ENCODE assay signal across 19 cellular contexts in the genomic region with DNA sequence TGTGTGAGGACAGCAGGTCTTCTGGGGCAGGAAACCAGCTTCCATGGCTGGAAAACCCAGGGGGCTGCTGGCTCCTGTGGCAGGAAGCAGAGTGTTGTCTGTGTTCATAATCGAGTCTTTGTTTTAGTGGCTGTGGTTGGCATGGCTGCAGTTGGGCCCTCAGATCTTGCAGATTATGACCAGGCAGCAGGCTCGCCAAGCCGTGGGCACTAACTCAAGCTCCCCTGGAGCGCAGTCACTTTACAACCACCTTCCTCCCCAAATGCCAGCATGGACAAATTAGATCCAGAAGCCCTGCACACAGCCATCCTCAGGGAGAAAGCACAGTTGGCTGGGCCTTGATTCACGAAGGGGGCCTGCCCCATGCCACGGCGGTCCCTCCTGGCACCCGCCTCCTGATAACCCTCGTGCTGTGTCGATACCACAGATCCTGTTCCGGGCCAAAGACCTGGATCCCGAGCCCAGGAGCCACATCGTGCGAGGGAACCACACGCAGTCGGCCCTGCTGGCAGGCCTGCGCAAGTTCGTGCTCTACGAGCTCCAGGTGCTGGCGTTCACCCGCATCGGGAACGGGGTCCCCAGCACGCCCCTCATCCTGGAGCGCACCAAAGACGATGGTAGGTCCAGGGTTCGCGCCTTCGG.
DNase-seq lines count a peak whose midpoint lies in the region; ATAC-seq, FAIRE-seq and TF ChIP-seq lines count a peak whose summit lies in the region.
"Had no signal": no experiment of that assay in that cellular context is flagged by ENCODE, and none has a peak within 500 bp of the region (broad histone marks: within the 10 kb centered on the region; RNA-seq: fewer than 3 reads in every experiment).

No MANE protein-coding gene starts in this region.

- H3K4me1 ChIP-seq in endodermal cell (ENCODE audit: control insufficient read depth, insufficient read depth, low read length) (no peaks in the 10 kb centered on the region), neural progenitor cell (peaks cover 11% of the 10 kb centered on the region)
- H3K4me1 ChIP-seq: gastroesophageal sphincter, upper lobe of left lung had no signal

- H3K27ac Mint-ChIP-seq in endodermal cell = no peak overlapping the region
- H3K27ac Mint-ChIP-seq in neural progenitor cell = no peak overlapping the region
- no peak overlapping the region for H3K27ac Mint-ChIP-seq in progenitor cell of endocrine pancreas
- H3K27ac Mint-ChIP-seq: activated naive CD4-positive, alpha-beta T cell treated with anti-CD3 and anti-CD28 coated beads, Interleukin-2, amount 50 U/mL, for 24 hours; stimulated activated naive CD8-positive, alpha-beta T cell treated with anti-CD3 and anti-CD28 coated beads, Interleukin-15, Interleukin-2, amounts not matched to agents 100 ng/mL and 50 ng/mL, for 24 hours had no signal

- no peaks in the 10 kb centered on the region for H3F3A ChIP-seq in neural progenitor cell (ENCODE audit: low read depth)

- TF ChIP-seq CTCF in endodermal cell (conservative IDR thresholded peaks at IDR 0.05) (peak; percentile 39), neural progenitor cell (IDR thresholded peaks at IDR 0.05) (peak; percentile 5), progenitor cell of endocrine pancreas (IDR thresholded peaks at IDR 0.05; ENCODE audit: unreplicated experiment) (no peak)

- no peaks in the 10 kb centered on the region for H3K9me3 Mint-ChIP-seq in endodermal cell
- no peaks in the 10 kb centered on the region for H3K9me3 Mint-ChIP-seq in neural progenitor cell
- peaks cover 8% of the 10 kb centered on the region for H3K9me3 Mint-ChIP-seq in progenitor cell of endocrine pancreas (ENCODE audit: low read depth)
- H3K9me3 Mint-ChIP-seq: stimulated activated naive CD8-positive, alpha-beta T cell treated with anti-CD3 and anti-CD28 coated beads, Interleukin-15, Interleukin-2, amounts not matched to agents 100 ng/mL and 50 ng/mL, for 24 hours had no signal

- H3K36me3 ChIP-seq in endodermal cell (ENCODE audit: control insufficient read depth, insufficient read depth, low read length) (no peaks in the 10 kb centered on the region), neural progenitor cell (no peaks in the 10 kb centered on the region)
- H3K36me3 ChIP-seq: gastroesophageal sphincter, upper lobe of left lung had no signal

- 93 to 98% methylated on average over 24 to 29 of the region's 29 CpGs for WGBS in endodermal cell (ENCODE audit: insufficient coverage in 1 of 2, insufficient read length in 1 of 2), 2 experiments

- H4K20me1 ChIP-seq in neural progenitor cell (ENCODE audit: low read depth) = no peaks in the 10 kb centered on the region

- H3K27ac ChIP-seq in endodermal cell (ENCODE audit: low read depth, low read length) (no peak overlapping the region), neural progenitor cell (no peak overlapping the region)
- H3K27ac ChIP-seq: gastroesophageal sphincter, upper lobe of left lung, VCaP had no signal

- no peak overlapping the region for H3K4me2 ChIP-seq in neural progenitor cell

- no peak overlapping the region for H2AFZ ChIP-seq in neural progenitor cell (replicated peaks)

- H3K27me3 Mint-ChIP-seq in endodermal cell (ENCODE audit: insufficient read depth) (no peaks in the 10 kb centered on the region), neural progenitor cell (ENCODE audit: insufficient read depth, low read depth) (peaks cover 3% of the 10 kb centered on the region), progenitor cell of endocrine pancreas (no peaks in the 10 kb centered on the region)

- H3K4me3 Mint-ChIP-seq in endodermal cell (no peak overlapping the region), neural progenitor cell (no peak overlapping the region), progenitor cell of endocrine pancreas (ENCODE audit: low read depth) (no peak overlapping the region)
- H3K4me3 Mint-ChIP-seq: activated naive CD4-positive, alpha-beta T cell treated with anti-CD3 and anti-CD28 coated beads, Interleukin-2, amount 50 U/mL, for 24 hours; stimulated activated naive CD8-positive, alpha-beta T cell treated with anti-CD3 and anti-CD28 coated beads, Interleukin-15, Interleukin-2, amounts not matched to agents 100 ng/mL and 50 ng/mL, for 24 hours had no signal

- H3K4me3 ChIP-seq in endodermal cell (ENCODE audit: low read length) = no peak overlapping the region
- H3K4me3 ChIP-seq in neural progenitor cell = no peak overlapping the region
- H3K4me3 ChIP-seq: gastroesophageal sphincter, upper lobe of left lung had no signal

- no peaks in the 10 kb centered on the region for H3K79me2 ChIP-seq in neural progenitor cell (ENCODE audit: low read depth)

- H3K36me3 Mint-ChIP-seq in endodermal cell (ENCODE audit: low read depth) (no peaks in the 10 kb centered on the region), neural progenitor cell (peaks cover 16% of the 10 kb centered on the region), progenitor cell of endocrine pancreas (ENCODE audit: insufficient read depth) (peaks cover 13% of the 10 kb centered on the region)

- FAIRE-seq in RCC 7860 (lab: Jason Lieb, UNC) = no peak
- FAIRE-seq: GM19239 had no signal

- no peak for ATAC-seq in HG03025 (IDR thresholded peaks at IDR 0.05; ENCODE audit: low FRiP score, unreplicated experiment)
- no peak for ATAC-seq in HG03097 (IDR thresholded peaks at IDR 0.05; ENCODE audit: low FRiP score, unreplicated experiment)
- ATAC-seq: gastroesophageal sphincter, left ventricle myocardium superior had no signal

- H3K9ac ChIP-seq in endodermal cell (ENCODE audit: extremely low read depth, low read length, poor library complexity, severe bottlenecking) = no peak overlapping the region
- no peak overlapping the region for H3K9ac ChIP-seq in neural progenitor cell

- peaks cover 14% of the 10 kb centered on the region for H3K4me1 Mint-ChIP-seq in endodermal cell
- H3K4me1 Mint-ChIP-seq in neural progenitor cell = peaks cover 13% of the 10 kb centered on the region
- peaks cover 3% of the 10 kb centered on the region for H3K4me1 Mint-ChIP-seq in progenitor cell of endocrine pancreas (ENCODE audit: low read depth)
- H3K4me1 Mint-ChIP-seq: activated naive CD4-positive, alpha-beta T cell treated with anti-CD3 and anti-CD28 coated beads, Interleukin-2, amount 50 U/mL, for 24 hours had no signal

- no peaks in the 10 kb centered on the region for H3K9me3 ChIP-seq in endodermal cell (ENCODE audit: control insufficient read depth, low read length)
- H3K9me3 ChIP-seq in neural progenitor cell (ENCODE audit: low read depth) = no peaks in the 10 kb centered on the region
- H3K9me3 ChIP-seq: gastroesophageal sphincter, upper lobe of left lung had no signal

- no peaks in the 10 kb centered on the region for H3K27me3 ChIP-seq in endodermal cell (ENCODE audit: control insufficient read depth, insufficient read depth, low read length, poor library complexity, severe bottlenecking)
- H3K27me3 ChIP-seq in neural progenitor cell = no peaks in the 10 kb centered on the region
- H3K27me3 ChIP-seq: gastroesophageal sphincter, upper lobe of left lung had no signal

- peak in 9 of 14 donors; percentile 4 to 58 (median 26) for DNase-seq in C1 segment of cervical spinal cord (lab: John Stamatoyannopoulos, UW)
- DNase-seq in M059J (ENCODE audit: low read depth) = peak; percentile 3
- DNase-seq in endodermal cell = no peak
- no peak for DNase-seq in neural progenitor cell (ENCODE audit: low spot score)
- DNase-seq in progenitor cell of endocrine pancreas (ENCODE audit: low spot score, unreplicated experiment) = no peak
- DNase-seq in RCC 7860 (ENCODE audit: low spot score) = no peak
- DNase-seq: activated CD4-positive, alpha-beta T cell treated with anti-CD3 and anti-CD28 coated beads, Interleukin-2, amount 50 U/mL, for 48 hours; cortex of kidney; left ventricle myocardium superior; NCI-H1436 treated with DMSO at 0.1 percent for 48 hours; stimulated activated CD4-positive, alpha-beta T cell treated with anti-CD3 and anti-CD28 coated beads, Interleukin-2, amount 100 ng/mL, for 24 hours had no signal

Comparison
In these comparisons a context has a peak if more than half of its experiments do, and no peak if none do; other contexts are left out.
1. DNase-seq: peak in C1 segment of cervical spinal cord (9 of 14) and M059J (single experiment); none in endodermal cell (single experiment), neural progenitor cell (single experiment), progenitor cell of endocrine pancreas (single experiment) and RCC 7860 (single experiment).